Comparison of ENCODE assay signal across 8 cellular contexts in genomic region chr12:122946690-122947271, GRCh38. TPM values are rescaled to one million over a fixed set of nuclear protein-coding genes. Genes with fewer than 3 reads are reported as not detected.
A peak's percentile ranks its signal among the peaks of the same experiment; 100 is the strongest.
DNase-seq lines count a peak whose midpoint lies in the region; ATAC-seq, FAIRE-seq and TF ChIP-seq lines count a peak whose summit lies in the region.

No MANE protein-coding gene starts in this region.

- ATAC-seq in HG03135 (IDR thresholded peaks at IDR 0.05; ENCODE audit: unreplicated experiment), result peak; percentile 64
- ATAC-seq in heart right ventricle, result peak; percentile 45 to 83 (median 75)

- H3K4me3 ChIP-seq in heart right ventricle (no peak overlapping the region), spleen (no peak overlapping the region)

- in situ Hi-C loops in SK-MEL-5 (cut with HindIII; ENCODE audit: low pct_unique_long_range_greater_than_20kb, low sequenced_read_pairs), result no loop called here

- H3K27ac ChIP-seq in heart right ventricle (peak overlapping the region in 9 of 10 donors; percentile 56 to 85 (median 69)), spleen (peak overlapping the region in 6 of 8 donors; percentile 6 to 75 (median 57))

- H3K36me3 ChIP-seq in heart right ventricle, result peaks cover 0 to 21% (median 0%) of the 10 kb centered on the region in 9 donors
- H3K36me3 ChIP-seq in spleen, result no peaks in the 10 kb centered on the region

- FAIRE-seq in GM12892 (lab: Jason Lieb, UNC), result peak; percentile 95

- H3K27me3 ChIP-seq in heart right ventricle, result no peaks in the 10 kb centered on the region
- H3K27me3 ChIP-seq in spleen (replicated peaks in 1 of 7), result no peaks in the 10 kb centered on the region

- H3K9me3 ChIP-seq in heart right ventricle (no peaks in the 10 kb centered on the region), spleen (no peaks in the 10 kb centered on the region)

- WGBS in heart right ventricle, 2 donors, result 56 to 63% methylated on average over 7 of the region's 7 CpGs
- 23 to 40% (median 24%) methylated on average over 3 to 7 of the region's 7 CpGs for WGBS in spleen, 5 donors

- peaks cover 7 to 63% (median 50%) of the 10 kb centered on the region in 9 donors for H3K4me1 ChIP-seq in heart right ventricle
- peaks cover 3 to 58% (median 28%) of the 10 kb centered on the region in 6 donors for H3K4me1 ChIP-seq in spleen

- DNase-seq in GM12892 (ENCODE audit: insufficient read length) (peak; percentile 61), SK-MEL-5 (ENCODE audit: low read depth, low spot score) (peak; percentile 98), heart right ventricle (peak; percentile 55 to 73), spleen (peak; percentile 88), NCI-H2171 (lab: John Stamatoyannopoulos, UW) (no peak), cortex of kidney (lab: John Stamatoyannopoulos, UW) (no peak)
- DNase-seq in activated naive CD4-positive, alpha-beta T cell treated with anti-CD3 and anti-CD28 coated beads, Interleukin-2, amount 50 U/mL, for 16 hours, result peak; percentile 77

- intact Hi-C loops in heart right ventricle (cut with DNase I) (loop anchor here in 2 of 10 donors (5.0 kb wide), 2 partner anchors 149 to 154 kb away; no protein-coding TSS in a partner anchor), spleen (cut with DNase I; ENCODE audit: low total_unique reads) (no loop called here)

- TF ChIP-seq CTCF in heart right ventricle (IDR thresholded peaks at IDR 0.05) (peak in 5 of 9 donors; percentile 17 to 43 (median 28)), spleen (IDR thresholded peaks at IDR 0.05 in 8 of 11, conservative IDR thresholded peaks at IDR 0.05 in 3 of 11) (peak in 2 of 11 experiments; percentile 10 to 13)

- TF ChIP-seq POLR2A in GM12892 (IDR thresholded peaks at IDR 0.05; ENCODE audit: low read depth, low read length) (no peak), spleen (IDR thresholded peaks at IDR 0.05) (no peak)

RNA-seq across cellular contexts. Expression of gene ABCB9, which starts 19.5 kb away (rescaled TPM):
- polyA plus RNA-seq in GM12892 (2012; ENCODE audit: missing spikeins), result 0.40 TPM
- total RNA-seq in SK-MEL-5 (2014; rRNA removed; shearing (Covaris generic)), result 8.3 and 11.8 TPM in 2 replicates
- 14.4 and 15.4 TPM in 2 replicates for polyA plus RNA-seq in SK-MEL-5 (2015; cell fraction: cytosol; rRNA removed)
- 18.4 and 19.7 TPM in 2 replicates for polyA plus RNA-seq in SK-MEL-5 (2015; cell fraction: nucleus; rRNA removed)
- 1 to 10 TPM; 2.7 to 5.8 (median 4.5) TPM for total RNA-seq in heart right ventricle
- 1 to 10 TPM; 1.9 to 6.0 TPM for polyA plus RNA-seq in heart right ventricle
- 1 to 10 TPM; 4.1 to 6.2 (median 5.5) TPM for total RNA-seq in spleen
- 1 to 10 TPM; 1.5 to 2.8 (median 1.7) TPM for polyA plus RNA-seq in spleen

RNA-seq across cellular contexts. Expression of gene OGFOD2, which starts 28.3 kb away (rescaled TPM):
- polyA plus RNA-seq in GM12892 (2012; ENCODE audit: missing spikeins), result 8.8 TPM
- 12.2 and 15.0 TPM in 2 replicates for total RNA-seq in SK-MEL-5 (2014; rRNA removed; shearing (Covaris generic))
- 23.0 and 59.4 TPM in 2 replicates for polyA plus RNA-seq in SK-MEL-5 (2015; cell fraction: cytosol; rRNA removed)
- 129 and 140 TPM in 2 replicates for polyA plus RNA-seq in SK-MEL-5 (2015; cell fraction: nucleus; rRNA removed)
- total RNA-seq in heart right ventricle (10 to 100 TPM; 10.6 to 17.1 (median 12.0) TPM), spleen (10 to 100 TPM in 6 of 7 donors, 1 to 10 TPM in 1; 9.5 to 24.7 (median 20.4) TPM)
- polyA plus RNA-seq in heart right ventricle (10 to 100 TPM; 12.0 to 15.9 TPM), spleen (10 to 100 TPM; 18.5 to 32.3 (median 28.1) TPM)

RNA-seq across cellular contexts. Expression of gene ARL6IP4, which starts 33.7 kb away (rescaled TPM):
- 157 TPM for polyA plus RNA-seq in GM12892 (2012; ENCODE audit: missing spikeins)
- total RNA-seq in SK-MEL-5 (2014; rRNA removed; shearing (Covaris generic)), result 128 and 148 TPM in 2 replicates
- 114 and 142 TPM in 2 replicates for polyA plus RNA-seq in SK-MEL-5 (2015; cell fraction: cytosol; rRNA removed)
- 156 and 167 TPM in 2 replicates for polyA plus RNA-seq in SK-MEL-5 (2015; cell fraction: nucleus; rRNA removed)
- total RNA-seq in heart right ventricle (100 to 1,000 TPM; 125 to 161 (median 137) TPM), spleen (100 to 1,000 TPM; 150 to 202 (median 181) TPM)
- polyA plus RNA-seq in heart right ventricle (100 to 1,000 TPM; 226 to 319 TPM), spleen (100 to 1,000 TPM; 308 to 419 (median 377) TPM)

RNA-seq across cellular contexts. Expression of gene VPS37B, which starts 50.9 kb away (rescaled TPM):
- polyA plus RNA-seq in GM12892 (2012; ENCODE audit: missing spikeins), result 5.5 TPM
- 39.3 and 42.9 TPM in 2 replicates for total RNA-seq in SK-MEL-5 (2014; rRNA removed; shearing (Covaris generic))
- polyA plus RNA-seq in SK-MEL-5 (2015; cell fraction: cytosol; rRNA removed), result 69.3 and 78.4 TPM in 2 replicates
- polyA plus RNA-seq in SK-MEL-5 (2015; cell fraction: nucleus; rRNA removed), result 31.2 and 31.5 TPM in 2 replicates
- total RNA-seq in heart right ventricle, result 10 to 100 TPM; 17.6 to 33.2 (median 19.8) TPM
- 10 to 100 TPM; 16.4 to 26.7 TPM for polyA plus RNA-seq in heart right ventricle
- total RNA-seq in spleen, result 10 to 100 TPM; 43.4 to 67.5 (median 54.2) TPM
- polyA plus RNA-seq in spleen, result 10 to 100 TPM; 24.8 to 42.7 (median 29.6) TPM

Comparison
In these comparisons a context has a peak if more than half of its experiments do, and no peak if none do; other contexts are left out.
1. DNase-seq: peak in GM12892 (single experiment), SK-MEL-5 (single experiment), activated naive CD4-positive, alpha-beta T cell treated with anti-CD3 and anti-CD28 coated beads, Interleukin-2, amount 50 U/mL, for 16 hours (single experiment), heart right ventricle (2 of 2) and spleen (single experiment); none in NCI-H2171 (single experiment) and cortex of kidney (single experiment).